Comparison of ENCODE assay signal across 18 cellular contexts in genomic region chr1:180097319-180097605, GRCh38.
"Had no signal": no experiment of that assay in that cellular context is flagged by ENCODE, and none has a peak within 500 bp of the region (broad histone marks: within the 10 kb centered on the region; RNA-seq: fewer than 3 reads in every experiment).

No MANE protein-coding gene starts in this region.

- H3K27me3 ChIP-seq: colonic mucosa, gastrocnemius medialis, neutrophil, right atrium auricular region, suprapubic skin had no signal

- H3K4me1 ChIP-seq: colonic mucosa, parathyroid adenoma, right atrium auricular region, suprapubic skin had no signal

- H2AFZ ChIP-seq: parathyroid adenoma had no signal

- H3K27ac ChIP-seq: colonic mucosa, epithelial cell of prostate, neutrophil, parathyroid adenoma, right atrium auricular region, suprapubic skin had no signal

- H3K79me2 ChIP-seq: parathyroid adenoma had no signal

- H3K4me3 ChIP-seq: colonic mucosa, gastrocnemius medialis, mucosa of descending colon, right atrium auricular region, suprapubic skin had no signal

- H3K9me3 ChIP-seq: colonic mucosa, gastrocnemius medialis, mucosa of descending colon, neutrophil, right atrium auricular region, suprapubic skin had no signal

- ATAC-seq: gastrocnemius medialis; mucosa of descending colon; natural killer cell treated with Interleukin-12 subunit alpha and Interleukin-12 subunit beta and Interleukin-15 and Interleukin-18, amount 100 ng/mL, for 72 hours; sciatic nerve; stimulated activated naive B cell treated with anti-CD40 and anti-IgM and Interleukin-4, amounts not matched to agents 10 μg/mL and 1 μg/mL and 100 μg/mL, for 72 hours had no signal

- H3K36me3 ChIP-seq: colonic mucosa had no signal

- DNase-seq: colonic mucosa; effector CD8-positive, alpha-beta T cell; endodermal cell; foreskin fibroblast; gastrocnemius medialis; head of caudate nucleus; kidney; mucosa of descending colon; naive B cell; stimulated activated CD4-positive, alpha-beta T cell treated with anti-CD3 and anti-CD28 coated beads, Interleukin-2, amount 100 ng/mL, for 48 hours; stimulated activated naive B cell treated with anti-CD40 and anti-IgM and Interleukin-4, amounts not matched to agents 10 μg/mL and 1 μg/mL and 100 μg/mL, for 72 hours had no signal
